Comparison of ENCODE assay signal across 8 cellular contexts in the genomic region with DNA sequence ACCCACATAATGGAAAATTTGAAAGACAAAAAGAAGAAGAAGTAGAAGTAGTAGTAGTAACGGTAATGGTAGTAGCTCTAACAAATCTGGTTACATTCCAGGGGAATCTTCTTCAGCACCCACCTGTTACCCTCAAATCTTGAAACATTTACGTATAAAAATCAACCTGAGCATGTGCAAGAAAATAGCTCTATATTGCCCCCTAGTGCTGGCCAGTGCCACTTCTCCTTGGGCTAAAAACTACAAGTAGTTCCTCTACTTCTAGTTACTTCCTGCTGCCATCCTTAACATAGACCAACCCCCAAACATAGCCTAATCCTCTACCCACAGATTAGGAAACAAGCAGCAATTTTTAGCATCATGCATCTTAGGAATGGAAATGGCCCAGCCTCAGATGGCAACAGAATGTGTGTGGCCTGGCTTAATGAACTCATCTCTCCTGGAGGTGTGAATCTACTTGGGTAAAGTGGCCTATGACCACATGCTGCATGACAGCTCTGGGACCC. TPM values are rescaled to one million over a fixed set of nuclear protein-coding genes. Genes with fewer than 3 reads are reported as not detected.
DNase-seq lines count a peak whose midpoint lies in the region; ATAC-seq, FAIRE-seq and TF ChIP-seq lines count a peak whose summit lies in the region.

No MANE protein-coding gene starts in this region.

- CTCF ChIA-PET in MCF 10A (lab: Yijun Ruan, JAX) = interaction anchor here (0.6 to 7.2 kb wide), 58 partner anchors 11 to 948 kb away, joined by 3 to 93 read pairs (median 4); no protein-coding TSS in a partner anchor

- H3K4me1 Mint-ChIP-seq in MCF 10A (ENCODE audit: insufficient read depth, unreplicated experiment) = peaks cover 41% of the 10 kb centered on the region

- TF ChIP-seq CTCF in MCF 10A (IDR thresholded peaks at IDR 0.05; ENCODE audit: unreplicated experiment) (peak; percentile 77), kidney (IDR thresholded peaks at IDR 0.05; ENCODE audit: borderline replicate concordance, extremely low read depth, insufficient read depth) (peak; percentile 91)

- intact Hi-C loops in MCF 10A (cut with micrococcal nuclease) = loop anchor here (1.0 to 5.0 kb wide), 11 partner anchors 19 to 493 kb away; no protein-coding TSS in a partner anchor
- intact Hi-C loops in kidney (cut with DNase I) = no loop called here

- peak overlapping the region; percentile 34 to 84 for H3K4me3 ChIP-seq in kidney (ENCODE audit: low read length in 2 of 2)

- no peak for FAIRE-seq in kidney (lab: Jason Lieb, UNC)

- H3K27ac Mint-ChIP-seq in MCF 10A (ENCODE audit: low read depth, unreplicated experiment) = peak overlapping the region; percentile 25

- H3K9ac ChIP-seq in kidney (ENCODE audit: low read length in 2 of 2) = peak overlapping the region in 1 of 2 donors; percentile 7

- H3K36me3 ChIP-seq in kidney (ENCODE audit: control insufficient read depth in 1 of 2, insufficient read depth in 2 of 2, low read length in 2 of 2) = no peaks in the 10 kb centered on the region

- no peaks in the 10 kb centered on the region for H3K9me3 Mint-ChIP-seq in MCF 10A (ENCODE audit: unreplicated experiment)

- H3K4me1 ChIP-seq in kidney (ENCODE audit: control insufficient read depth in 1 of 2, insufficient read depth in 1 of 2, low read depth in 1 of 2, low read length in 2 of 2) = peaks cover 3 to 6% of the 10 kb centered on the region in 2 donors

- BruUV-seq in MCF 10A (replicated peaks; lab: Mats Ljungman, UMichigan) = no TSS peak

- ATAC-seq in GM18907 (IDR thresholded peaks at IDR 0.05; ENCODE audit: unreplicated experiment) (peak; percentile 70), HG03342 (IDR thresholded peaks at IDR 0.05; ENCODE audit: unreplicated experiment) (peak; percentile 84)
- ATAC-seq in stimulated activated naive CD8-positive, alpha-beta T cell treated with anti-CD3 and anti-CD28 coated beads, Interleukin-15, Interleukin-2, amounts not matched to agents 100 U/mL and 50 U/mL, for 24 hours = no peak

- peak overlapping the region; percentile 96 for H3K4me3 Mint-ChIP-seq in MCF 10A (ENCODE audit: unreplicated experiment)

- POLR2A ChIA-PET in MCF 10A (lab: Yijun Ruan, JAX) = interaction anchor here (0.7 to 7.1 kb wide), 25 partner anchors 11 to 494 kb away, joined by 3 to 89 read pairs (median 4); no protein-coding TSS in a partner anchor

- DNase-seq in COLO668 (lab: John Stamatoyannopoulos, UW; ENCODE audit: unreplicated experiment) (peak; percentile 48), NCI-H748 treated with DMSO at 0.1 percent for 48 hours (lab: John Stamatoyannopoulos, UW) (peak; percentile 67), MCF 10A (ENCODE audit: unreplicated experiment) (peak; percentile 82), kidney (no peak)
- DNase-seq in stimulated activated naive CD8-positive, alpha-beta T cell treated with anti-CD3 and anti-CD28 coated beads, Interleukin-15, Interleukin-2, amounts not matched to agents 100 U/mL and 50 U/mL, for 24 hours = peak; percentile 27
- no peak for DNase-seq in stimulated activated naive CD4-positive, alpha-beta T cell treated with Interleukin-2 at 50 U/mL for 16 hours (lab: John Stamatoyannopoulos, UW)

- H3K27ac ChIP-seq in kidney (ENCODE audit: low read depth in 2 of 2, low read length in 2 of 2) = no peak overlapping the region

- peaks cover 5% of the 10 kb centered on the region for H3K36me3 Mint-ChIP-seq in MCF 10A (ENCODE audit: insufficient read depth, unreplicated experiment)

- no peaks in the 10 kb centered on the region for H3K9me3 ChIP-seq in kidney (ENCODE audit: control insufficient read depth in 1 of 2, low read length in 2 of 2)

- no peaks in the 10 kb centered on the region for H3K27me3 Mint-ChIP-seq in MCF 10A (ENCODE audit: insufficient read depth, unreplicated experiment)

RNA-seq across cellular contexts. Expression of a gene that starts 3.1 kb away (rescaled TPM):
- total RNA-seq in MCF 10A (2022) = 74.8 and 83.7 TPM in 2 replicates
- total RNA-seq in kidney = 37.6 TPM
- polyA plus RNA-seq in kidney (ENCODE audit: insufficient read depth, low read depth, low replicate concordance) = 12.3 TPM

Comparison
In these comparisons a context has a peak if more than half of its experiments do, and no peak if none do; other contexts are left out.
1. DNase-seq: peak in COLO668 (single experiment), NCI-H748 treated with DMSO at 0.1 percent for 48 hours (single experiment), MCF 10A (single experiment) and stimulated activated naive CD8-positive, alpha-beta T cell treated with anti-CD3 and anti-CD28 coated beads, Interleukin-15, Interleukin-2, amounts not matched to agents 100 U/mL and 50 U/mL, for 24 hours (single experiment); none in kidney (single experiment) and stimulated activated naive CD4-positive, alpha-beta T cell treated with Interleukin-2 at 50 U/mL for 16 hours (single experiment).